ENCODE assay signal across 9 cellular contexts in the genomic region with DNA sequence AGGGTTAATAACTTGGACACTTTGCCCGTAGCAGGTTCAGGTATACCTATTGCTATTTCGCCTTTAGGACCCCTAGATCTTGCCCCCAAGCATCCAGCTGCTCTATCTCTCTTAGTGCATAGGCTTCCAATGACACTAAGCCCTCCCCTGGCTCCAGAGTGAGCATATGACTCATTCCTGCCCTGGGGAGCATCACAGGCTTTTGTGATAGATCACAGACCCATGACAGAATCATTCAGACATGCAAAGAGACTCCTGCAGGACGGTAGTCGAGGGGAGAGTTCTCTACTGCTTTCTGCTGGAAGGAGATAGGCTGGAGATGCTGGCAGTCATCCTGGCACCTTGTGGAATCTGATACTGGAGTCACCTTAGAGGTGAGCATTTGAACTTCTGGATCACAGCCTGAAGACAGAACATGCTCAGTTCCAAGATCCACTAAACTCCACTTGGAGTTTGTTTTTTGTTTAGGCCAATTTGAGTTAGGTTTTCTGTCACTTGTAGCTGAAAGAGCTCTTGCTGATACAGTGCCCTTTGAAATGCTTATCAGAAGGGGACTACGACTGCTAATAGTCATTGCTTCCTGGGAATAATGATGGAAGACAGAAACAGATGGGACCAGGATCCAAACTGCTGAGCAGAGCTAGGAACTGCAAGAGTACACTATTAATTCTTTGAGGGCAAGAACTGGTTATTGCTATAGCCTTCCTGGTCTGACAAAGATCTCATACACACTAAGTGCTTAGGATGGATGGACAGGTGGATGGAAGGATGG. TPM values are rescaled to one million over a fixed set of nuclear protein-coding genes. Genes with fewer than 3 reads are reported as not detected.
DNase-seq lines count a peak whose midpoint lies in the region; ATAC-seq and TF ChIP-seq lines count a peak whose summit lies in the region.
"Had no signal": no experiment of that assay in that cellular context is flagged by ENCODE, and none has a peak within 500 bp of the region (broad histone marks: within the 10 kb centered on the region; RNA-seq: fewer than 3 reads in every experiment).

No MANE protein-coding gene starts in this region.

- TF ChIP-seq CTCF in HFF-Myc (IDR thresholded peaks at IDR 0.05; ENCODE audit: low read depth, low read length, missing control alignments) (no peak), right atrium auricular region (IDR thresholded peaks at IDR 0.05) (no peak), CD14-positive monocyte (IDR thresholded peaks at IDR 0.05) (no peak)

- no peaks in the 10 kb centered on the region for H3K9me3 ChIP-seq in right atrium auricular region

- DNase-seq in activated effector memory CD4-positive, alpha-beta T cell treated with anti-CD3 and anti-CD28 coated beads, Interleukin-2, amount 50 U/mL, for 16 hours, result peak; percentile 76
- no peak for DNase-seq in activated effector memory CD4-positive, alpha-beta T cell treated with Interleukin-2 at 50 U/mL for 16 hours
- DNase-seq in HFF-Myc (ENCODE audit: extremely low read depth, low read depth) (peak; percentile 35), NCI-H1436 treated with DMSO at 0.1 percent for 48 hours (lab: John Stamatoyannopoulos, UW) (peak; percentile 70), right atrium auricular region (ENCODE audit: low spot score) (peak; percentile 84), CD14-positive monocyte (ENCODE audit: low spot score) (no peak)
- peak; percentile 41 to 42 for DNase-seq in activated T-cell treated with anti-CD3 and anti-CD28 coated beads, Interleukin-2, amount 50 U/mL, for 72 hours
- DNase-seq in stimulated activated CD4-positive, alpha-beta T cell treated with anti-CD3 and anti-CD28 coated beads, Interleukin-1b, Interleukin-23, amount 100 ng/mL, for 48 hours, result peak; percentile 43

- peaks cover 3 to 9% of the 10 kb centered on the region in 2 donors for H3K36me3 Mint-ChIP-seq in activated T-cell treated with anti-CD3 and anti-CD28 coated beads, Interleukin-2, amount 50 U/mL, for 72 hours (ENCODE audit: insufficient read depth in 2 of 2)
- peaks cover 32 to 46% of the 10 kb centered on the region in 2 donors for H3K36me3 Mint-ChIP-seq in CD14-positive monocyte

- H3K4me1 Mint-ChIP-seq in activated T-cell treated with anti-CD3 and anti-CD28 coated beads, Interleukin-2, amount 50 U/mL, for 72 hours (ENCODE audit: low read depth), result peaks cover 56% of the 10 kb centered on the region
- H3K4me1 Mint-ChIP-seq in CD14-positive monocyte, result peaks cover 35% of the 10 kb centered on the region

- H3K27me3 Mint-ChIP-seq in activated T-cell treated with anti-CD3 and anti-CD28 coated beads, Interleukin-2, amount 50 U/mL, for 72 hours (ENCODE audit: low read depth), result no peaks in the 10 kb centered on the region
- peaks cover 0 to 2% (median 0%) of the 10 kb centered on the region in 3 donors for H3K27me3 Mint-ChIP-seq in CD14-positive monocyte (ENCODE audit: low read depth in 3 of 3)

- H3K4me1 ChIP-seq in right atrium auricular region, result peaks cover 0 to 50% of the 10 kb centered on the region in 2 donors

- H3K4me3 ChIP-seq in HFF-Myc (replicated peaks; ENCODE audit: low read depth, low read length) (no peak overlapping the region), right atrium auricular region (no peak overlapping the region)

- H3K27ac Mint-ChIP-seq in activated T-cell treated with anti-CD3 and anti-CD28 coated beads, Interleukin-2, amount 50 U/mL, for 72 hours, result peak overlapping the region; percentile 74
- peak overlapping the region in 1 of 7 donors; percentile 70 for H3K27ac Mint-ChIP-seq in CD14-positive monocyte

- intact Hi-C loops in CD14-positive monocyte (cut with micrococcal nuclease), result no loop called here

- H3K27ac ChIP-seq in right atrium auricular region, result peak overlapping the region in 1 of 2 donors; percentile 57

- no peaks in the 10 kb centered on the region for H3K27me3 ChIP-seq in right atrium auricular region

- H3K9me3 Mint-ChIP-seq in activated T-cell treated with anti-CD3 and anti-CD28 coated beads, Interleukin-2, amount 50 U/mL, for 72 hours, result no peaks in the 10 kb centered on the region
- peaks cover 0 to 3% (median 0%) of the 10 kb centered on the region in 7 donors for H3K9me3 Mint-ChIP-seq in CD14-positive monocyte

- H3K36me3 ChIP-seq in right atrium auricular region, result no peaks in the 10 kb centered on the region

- ATAC-seq in activated T-cell treated with anti-CD3 and anti-CD28 coated beads, Interleukin-2, amount 50 U/mL, for 72 hours (replicated peaks in 1 of 2), result peak; percentile 85 to 89

- H3K4me3 Mint-ChIP-seq in activated T-cell treated with anti-CD3 and anti-CD28 coated beads, Interleukin-2, amount 50 U/mL, for 72 hours, result no peak overlapping the region
- H3K4me3 Mint-ChIP-seq in CD14-positive monocyte, result no peak overlapping the region

RNA-seq across cellular contexts. Expression of gene LYSMD2, which starts 11.0 kb away (rescaled TPM):
- total RNA-seq in activated T-cell treated with anti-CD3 and anti-CD28 coated beads, Interleukin-2, amount 50 U/mL, for 72 hours, result 10 to 100 TPM; 22.8 to 23.1 TPM
- 1 to 10 TPM; 7.6 to 8.5 TPM for total RNA-seq in right atrium auricular region
- 10 to 100 TPM; 50.5 to 64.7 TPM for polyA plus RNA-seq in CD14-positive monocyte

RNA-seq across cellular contexts. Expression of gene TMOD2, which starts 24.9 kb away (rescaled TPM):
- 1 to 10 TPM; 5.1 to 7.3 TPM for total RNA-seq in activated T-cell treated with anti-CD3 and anti-CD28 coated beads, Interleukin-2, amount 50 U/mL, for 72 hours
- 1 to 10 TPM; 5.4 to 7.0 TPM for total RNA-seq in right atrium auricular region
- polyA plus RNA-seq in CD14-positive monocyte, result 1 to 10 TPM; 5.8 to 6.2 TPM

RNA-seq across cellular contexts. Expression of gene SCG3, which starts 45.2 kb away (rescaled TPM):
- not detected for total RNA-seq in activated T-cell treated with anti-CD3 and anti-CD28 coated beads, Interleukin-2, amount 50 U/mL, for 72 hours
- total RNA-seq in right atrium auricular region, result not detected
- polyA plus RNA-seq in CD14-positive monocyte, result not detected
- total RNA-seq: endothelial cell of umbilical vein had no signal
- polyA plus RNA-seq: endothelial cell of umbilical vein had no signal

Comparison
In these comparisons a context has a peak if more than half of its experiments do, and no peak if none do; other contexts are left out.
1. DNase-seq: peak in activated effector memory CD4-positive, alpha-beta T cell treated with anti-CD3 and anti-CD28 coated beads, Interleukin-2, amount 50 U/mL, for 16 hours (single experiment), HFF-Myc (single experiment), NCI-H1436 treated with DMSO at 0.1 percent for 48 hours (single experiment), activated T-cell treated with anti-CD3 and anti-CD28 coated beads, Interleukin-2, amount 50 U/mL, for 72 hours (2 of 2), right atrium auricular region (single experiment) and stimulated activated CD4-positive, alpha-beta T cell treated with anti-CD3 and anti-CD28 coated beads, Interleukin-1b, Interleukin-23, amount 100 ng/mL, for 48 hours (single experiment); none in activated effector memory CD4-positive, alpha-beta T cell treated with Interleukin-2 at 50 U/mL for 16 hours (single experiment) and CD14-positive monocyte (single experiment).